ENCODE assay signal across 8 cellular contexts in genomic region chrX:23907106-23907495, GRCh38. TPM values are rescaled to one million over a fixed set of nuclear protein-coding genes. Genes with fewer than 3 reads are reported as not detected.
DNase-seq lines count a peak whose midpoint lies in the region; ATAC-seq, FAIRE-seq and TF ChIP-seq lines count a peak whose summit lies in the region.

No MANE protein-coding gene starts in this region.

- H3K27me3 ChIP-seq in SJCRH30 (no peaks in the 10 kb centered on the region), esophagus squamous epithelium (no peaks in the 10 kb centered on the region), osteoblast (ENCODE audit: insufficient read depth, low read length) (no peaks in the 10 kb centered on the region)

- WGBS in A549 (ENCODE audit: missing lambda C conversion rate), result 3% methylated on average over 5 of the region's 12 CpGs
- 0 to 36% methylated on average over 4 to 5 of the region's 12 CpGs for WGBS in esophagus squamous epithelium, 2 donors

- peak; percentile 12 to 22; a peak in 5 of 6 replicates for ATAC-seq in A549
- peak; percentile 9 for ATAC-seq in GM21528 (IDR thresholded peaks at IDR 0.05; ENCODE audit: low FRiP score, unreplicated experiment)

- TF ChIP-seq POLR2A in A549 (IDR thresholded peaks at IDR 0.05; ENCODE audit: low read length) (no peak), esophagus squamous epithelium (IDR thresholded peaks at IDR 0.05) (no peak)

- no peak for DNase-seq in A549 (ENCODE audit: low read depth in 1 of 2, low spot score in 1 of 2)
- peak; percentile 39 to 52 for DNase-seq in SJCRH30
- DNase-seq in esophagus squamous epithelium (lab: John Stamatoyannopoulos, UW), result no peak
- DNase-seq in osteoblast (ENCODE audit: insufficient read length, low spot score, missing footprints), result no peak
- DNase-seq in inferior parietal cortex (ENCODE audit: extremely low spot score), result no peak
- no peak for DNase-seq in NCI-H2196 (lab: John Stamatoyannopoulos, UW; ENCODE audit: unreplicated experiment)
- no peak for DNase-seq in NK-92 (lab: John Stamatoyannopoulos, UW; ENCODE audit: unreplicated experiment)

- no peak for TF ChIP-seq RAD21 in A549 (conservative IDR thresholded peaks at IDR 0.05 in 1 of 2, IDR thresholded peaks at IDR 0.05 in 1 of 2)

- no peaks in the 10 kb centered on the region for H3K36me3 ChIP-seq in SJCRH30
- H3K36me3 ChIP-seq in esophagus squamous epithelium, result no peaks in the 10 kb centered on the region
- H3K36me3 ChIP-seq in osteoblast (ENCODE audit: insufficient read depth, low read length), result no peaks in the 10 kb centered on the region

- TF ChIP-seq CTCF in A549 (IDR thresholded peaks at IDR 0.05) (no peak), esophagus squamous epithelium (IDR thresholded peaks at IDR 0.05) (no peak), osteoblast (IDR thresholded peaks at IDR 0.05; ENCODE audit: extremely low read depth, low read depth, low read length) (no peak)

- H4K20me1 ChIP-seq in osteoblast (ENCODE audit: insufficient read depth, low read length), result no peaks in the 10 kb centered on the region

- no peak for TF ChIP-seq EP300 in A549 (IDR thresholded peaks at IDR 0.05)

- intact Hi-C loops in esophagus squamous epithelium (cut with DNase I), result loop anchor here (10.0 kb wide), 2 partner anchors 148 to 212 kb away; partner anchors contain the start of gene EIF2S3

- POLR2A ChIA-PET in A549 (lab: Yijun Ruan, JAX), result interaction anchor here (0.6 to 2.8 kb wide), 4 partner anchors 119 to 147 kb away, joined by 3 to 18 read pairs (median 12); partner anchors contain the start of genes EIF2S3 and SAT1

- peaks cover 14% of the 10 kb centered on the region for H3K4me1 ChIP-seq in A549
- H3K4me1 ChIP-seq in SJCRH30, result peaks cover 5% of the 10 kb centered on the region
- peaks cover 0 to 24% (median 1%) of the 10 kb centered on the region in 3 donors for H3K4me1 ChIP-seq in esophagus squamous epithelium
- H3K4me1 ChIP-seq in osteoblast (ENCODE audit: insufficient read depth, low read length), result peaks cover 3% of the 10 kb centered on the region

- no peaks in the 10 kb centered on the region for H3K9me3 ChIP-seq in A549
- no peaks in the 10 kb centered on the region for H3K9me3 ChIP-seq in SJCRH30 (replicated peaks)
- H3K9me3 ChIP-seq in esophagus squamous epithelium, result no peaks in the 10 kb centered on the region
- H3K9me3 ChIP-seq in osteoblast (ENCODE audit: low read depth, low read length), result no peaks in the 10 kb centered on the region

- no peaks in the 10 kb centered on the region for H3K79me2 ChIP-seq in osteoblast (ENCODE audit: insufficient read depth, low read length)

- FAIRE-seq in A549 (lab: Jason Lieb, UNC), result no peak

- H3K4me3 ChIP-seq in A549 (peak overlapping the region; percentile 82), SJCRH30 (peak overlapping the region; percentile 71), esophagus squamous epithelium (peak overlapping the region; percentile 46 to 70 (median 56)), osteoblast (ENCODE audit: insufficient read depth, low read length) (peak overlapping the region; percentile 70)

- CTCF ChIA-PET in A549 (lab: Yijun Ruan, JAX), result interaction anchor here (0.6 to 10.0 kb wide), 8 partner anchors 97 to 214 kb away, joined by 3 to 312 read pairs (median 4); partner anchors contain the start of genes EIF2S3 and SAT1

- peak overlapping the region; percentile 10 for H2AFZ ChIP-seq in osteoblast (ENCODE audit: low read length)

- H3K4me2 ChIP-seq in A549 (peak overlapping the region; percentile 66), osteoblast (ENCODE audit: insufficient read depth, low read length) (peak overlapping the region; percentile 73)

- H3K27ac ChIP-seq in A549, result peak overlapping the region; percentile 91 to 99
- H3K27ac ChIP-seq in SJCRH30, result peak overlapping the region; percentile 90
- H3K27ac ChIP-seq in esophagus squamous epithelium, result peak overlapping the region; percentile 83 to 93 (median 88)
- peak overlapping the region; percentile 45 for H3K27ac ChIP-seq in osteoblast (ENCODE audit: low read depth, low read length)

TF ChIP-seq in A549, 52 proteins besides CTCF, POLR2A, EP300 and RAD21:
- TF ChIP-seq HMGXB4 (CRISPR knock-in tag; IDR thresholded peaks at IDR 0.05; ENCODE audit: borderline replicate concordance), result no peak
- TF ChIP-seq, protein P1, sequence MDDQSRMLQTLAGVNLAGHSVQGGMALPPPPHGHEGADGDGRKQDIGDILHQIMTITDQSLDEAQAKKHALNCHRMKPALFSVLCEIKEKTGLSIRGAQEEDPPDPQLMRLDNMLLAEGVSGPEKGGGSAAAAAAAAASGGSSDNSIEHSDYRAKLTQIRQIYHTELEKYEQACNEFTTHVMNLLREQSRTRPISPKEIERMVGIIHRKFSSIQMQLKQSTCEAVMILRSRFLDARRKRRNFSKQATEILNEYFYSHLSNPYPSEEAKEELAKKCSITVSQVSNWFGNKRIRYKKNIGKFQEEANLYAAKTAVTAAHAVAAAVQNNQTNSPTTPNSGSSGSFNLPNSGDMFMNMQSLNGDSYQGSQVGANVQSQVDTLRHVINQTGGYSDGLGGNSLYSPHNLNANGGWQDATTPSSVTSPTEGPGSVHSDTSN (IDR thresholded peaks at IDR 0.05), result no peak
- TF ChIP-seq ZSCAN20 (CRISPR knock-in tag; IDR thresholded peaks at IDR 0.05), result no peak
- TF ChIP-seq ATOH8 (CRISPR knock-in tag; IDR thresholded peaks at IDR 0.05; ENCODE audit: low read depth), result no peak

RNA-seq across cellular contexts. Expression of gene APOO, which starts 0.6 kb away (rescaled TPM):
- polyA plus RNA-seq in A549 (2011; rRNA removed), result 48.5 and 59.4 TPM in 2 replicates
- polyA plus RNA-seq in A549 (2012; cell fraction: cytosol; rRNA removed), result 30.5 and 33.8 TPM in 2 replicates
- 10.6 and 10.7 TPM in 2 replicates for polyA plus RNA-seq in A549 (2012; cell fraction: nucleus; rRNA removed)
- polyA plus RNA-seq in A549 (2017; fragmentation: RNase III; extraction: RNeasy Plus Mini Kit Qiagen cat#74134 plus additional on column Dnase treatment), result 33.3 to 35.1 TPM (median 33.5 TPM) in 3 replicates
- 9.4 and 9.8 TPM in 2 replicates for polyA minus RNA-seq in A549 (2011; rRNA and poly(A)+ RNA removed)
- 28.7 and 33.8 TPM in 2 replicates for total RNA-seq in SJCRH30 (2014; rRNA removed; shearing (Covaris generic))
- total RNA-seq in esophagus squamous epithelium, result 10 to 100 TPM; 10.5 to 25.1 (median 13.7) TPM
- total RNA-seq in osteoblast, result 5.6 and 7.2 TPM in 2 replicates

RNA-seq across cellular contexts. Expression of gene CXorf58, which starts 0.7 kb away (rescaled TPM):
- polyA plus RNA-seq in A549 (2011; rRNA removed), result 0.37 and 0.47 TPM in 2 replicates
- polyA plus RNA-seq in A549 (2012; cell fraction: cytosol; rRNA removed), result 0.04 and 0.09 TPM in 2 replicates
- polyA plus RNA-seq in A549 (2012; cell fraction: nucleus; rRNA removed), result 0.02 and 0.10 TPM in 2 replicates
- 0.07 to 0.16 TPM (median 0.15 TPM) in 3 replicates for polyA plus RNA-seq in A549 (2017; fragmentation: RNase III; extraction: RNeasy Plus Mini Kit Qiagen cat#74134 plus additional on column Dnase treatment)
- not detected in 2 replicates for polyA minus RNA-seq in A549 (2011; rRNA and poly(A)+ RNA removed)
- 0.13 and 0.71 TPM in 2 replicates for total RNA-seq in SJCRH30 (2014; rRNA removed; shearing (Covaris generic))
- total RNA-seq in esophagus squamous epithelium, result under 1 TPM in 2 of 4 donors, not detected in 2; 0.15 to 0.95 TPM
- total RNA-seq in osteoblast, result not detected in 2 replicates

Comparison
In these comparisons a context has a peak if more than half of its experiments do, and no peak if none do; other contexts are left out.
1. DNase-seq: peak in SJCRH30 (2 of 2); none in A549 (0 of 2), esophagus squamous epithelium (single experiment), osteoblast (single experiment), inferior parietal cortex (single experiment), NCI-H2196 (single experiment) and NK-92 (single experiment).
2. H3K27ac ChIP-seq: peak in every context shown above with its lines; median percentile 95 in A549; 90 in SJCRH30; 88 in esophagus squamous epithelium; 45 in osteoblast.
3. Peak in every context shown above with its lines, with median percentiles within 50 percentile points of each other: H3K4me3 ChIP-seq.